ENCODE assay signal across 8 cellular contexts in genomic region chr6:153024401-153025017, GRCh38. TPM values are rescaled to one million over a fixed set of nuclear protein-coding genes. Genes with fewer than 3 reads are reported as not detected.
DNase-seq lines count a peak whose midpoint lies in the region; ATAC-seq and TF ChIP-seq lines count a peak whose summit lies in the region.

No MANE protein-coding gene starts in this region.

- H3K27ac ChIP-seq in upper lobe of right lung = no peak overlapping the region

- H3K9me3 ChIP-seq in mucosa of descending colon (no peaks in the 10 kb centered on the region), upper lobe of right lung (no peaks in the 10 kb centered on the region)

- ATAC-seq in GM19438 (IDR thresholded peaks at IDR 0.05; ENCODE audit: low read depth, unreplicated experiment) (peak; percentile 98), HG03342 (IDR thresholded peaks at IDR 0.05; ENCODE audit: unreplicated experiment) (peak; percentile 99), mucosa of descending colon (peak; percentile 82), upper lobe of right lung (peak; percentile 90)

- peak; percentile 67 for TF ChIP-seq CTCF in mucosa of descending colon (IDR thresholded peaks at IDR 0.05)
- peak; percentile 86 for TF ChIP-seq CTCF in upper lobe of right lung (IDR thresholded peaks at IDR 0.05)

- intact Hi-C loops in mucosa of descending colon (cut with DNase I, micrococcal nuclease) (loop anchor here (5.0 to 10.0 kb wide), 2 partner anchors 160 to 162 kb away; no protein-coding TSS in a partner anchor), upper lobe of right lung (cut with DNase I) (loop anchor here (10.0 kb wide), 1 partner anchor 160 kb away; no protein-coding TSS in a partner anchor)

- DNase-seq in DMS53 treated with DMSO at 0.1 percent for 48 hours (lab: John Stamatoyannopoulos, UW; ENCODE audit: unreplicated experiment) = peak; percentile 52
- DNase-seq in NCI-H460 (ENCODE audit: extremely low read depth, low read depth) = peak; percentile 54
- DNase-seq in activated CD4-positive, alpha-beta T cell treated with anti-CD3 and anti-CD28 coated beads, Interleukin-2, amount 50 U/mL, for 4 hours = peak; percentile 24 to 26
- DNase-seq in epidermal melanocyte (ENCODE audit: insufficient read length, low spot score) = peak; percentile 41
- peak in 2 of 3 donors; percentile 27 to 66 for DNase-seq in mucosa of descending colon
- no peak for DNase-seq in upper lobe of right lung

- H3K36me3 ChIP-seq in mucosa of descending colon (ENCODE audit: low read depth) (no peaks in the 10 kb centered on the region), upper lobe of right lung (no peaks in the 10 kb centered on the region)

- H3K4me3 ChIP-seq in mucosa of descending colon (no peak overlapping the region), upper lobe of right lung (no peak overlapping the region)

- H3K27me3 ChIP-seq in upper lobe of right lung = no peaks in the 10 kb centered on the region

- H3K4me1 ChIP-seq in mucosa of descending colon (ENCODE audit: low read depth) (no peaks in the 10 kb centered on the region), upper lobe of right lung (no peaks in the 10 kb centered on the region)

RNA-seq across cellular contexts. Expression of gene MTRF1L, which starts 22.0 kb away (rescaled TPM):
- total RNA-seq in NCI-H460 (2014; rRNA removed; shearing (Covaris generic)) = 14.8 and 18.0 TPM in 2 replicates
- polyA plus RNA-seq in NCI-H460 (2014; cell fraction: nucleus; rRNA removed) = 7.7 and 14.6 TPM in 2 replicates
- 10 to 100 TPM; 21.8 to 30.7 (median 22.2) TPM for total RNA-seq in mucosa of descending colon
- total RNA-seq in upper lobe of right lung = 17.9 TPM

RNA-seq across cellular contexts. Expression of gene FBXO5, which starts 41.7 kb away (rescaled TPM):
- 23.7 and 27.0 TPM in 2 replicates for total RNA-seq in NCI-H460 (2014; rRNA removed; shearing (Covaris generic))
- 22.8 and 34.9 TPM in 2 replicates for polyA plus RNA-seq in NCI-H460 (2014; cell fraction: nucleus; rRNA removed)
- total RNA-seq in mucosa of descending colon = 1 to 10 TPM; 3.1 to 7.6 (median 5.5) TPM
- total RNA-seq in upper lobe of right lung = 4.9 TPM
